Comparison of ENCODE assay signal across 8 cellular contexts in genomic region chr21:41678944-41679343, GRCh38.
DNase-seq lines count a peak whose midpoint lies in the region; ATAC-seq and TF ChIP-seq lines count a peak whose summit lies in the region.

No MANE protein-coding gene starts in this region.

- H3K4me3 Mint-ChIP-seq in nephron: peak overlapping the region in 1 of 3 experiments; percentile 48

- H3K36me3 Mint-ChIP-seq in nephron (ENCODE audit: low read depth): no peaks in the 10 kb centered on the region

- no peak for TF ChIP-seq POLR2A in NB4 (IDR thresholded peaks at IDR 0.05; ENCODE audit: extremely low read depth, insufficient read length)

- TF ChIP-seq CTCF in NB4 (IDR thresholded peaks at IDR 0.05; ENCODE audit: low read depth, low read length) (no peak), fibroblast of villous mesenchyme (IDR thresholded peaks at IDR 0.05; ENCODE audit: insufficient read depth, low read depth, low read length) (no peak), nephron (IDR thresholded peaks at IDR 0.05; ENCODE audit: unreplicated experiment in 3 of 3) (no peak)

- peaks cover 3% of the 10 kb centered on the region for H3K9me3 Mint-ChIP-seq in nephron

- peaks cover 12% of the 10 kb centered on the region for H3K27me3 Mint-ChIP-seq in nephron (ENCODE audit: low read depth)

- peaks cover 10% of the 10 kb centered on the region for H3K4me1 Mint-ChIP-seq in nephron

- peak overlapping the region; percentile 91 to 94 (median 92) for H3K27ac Mint-ChIP-seq in nephron

- peak; percentile 38 for DNase-seq in DMS79 treated with DMSO at 0.1 percent for 48 hours (lab: John Stamatoyannopoulos, UW)
- DNase-seq in NB4 (ENCODE audit: low read depth): peak; percentile 74
- DNase-seq in T1000 (lab: John Stamatoyannopoulos, UW): peak; percentile 85
- peak; percentile 93 for DNase-seq in fibroblast of villous mesenchyme (ENCODE audit: low read depth)
- no peak for DNase-seq in OCI-M2 (lab: John Stamatoyannopoulos, UW; ENCODE audit: unreplicated experiment)

- no peak overlapping the region for H3K4me3 ChIP-seq in NB4 (ENCODE audit: low read depth, low read length)
- H3K4me3 ChIP-seq in fibroblast of villous mesenchyme (ENCODE audit: low read depth, low read length): no peak overlapping the region

- ATAC-seq in GM21515 (IDR thresholded peaks at IDR 0.05; ENCODE audit: unreplicated experiment) (no peak), GM19452 (IDR thresholded peaks at IDR 0.05; ENCODE audit: unreplicated experiment) (no peak)
